ENCODE assay signal across 9 cellular contexts in genomic region chr17:12522743-12523181, GRCh38.
DNase-seq lines count a peak whose midpoint lies in the region; ATAC-seq and TF ChIP-seq lines count a peak whose summit lies in the region.
"Had no signal": no experiment of that assay in that cellular context is flagged by ENCODE, and none has a peak within 500 bp of the region (broad histone marks: within the 10 kb centered on the region; RNA-seq: fewer than 3 reads in every experiment).

No MANE protein-coding gene starts in this region.

- peak overlapping the region; percentile 68 for H3K4me2 ChIP-seq in smooth muscle cell

- peaks cover 2 to 4% of the 10 kb centered on the region in 2 donors for H3K9me3 Mint-ChIP-seq in stimulated activated naive B cell treated with anti-CD40 and anti-IgM and Interleukin-4, amounts not matched to agents 10 μg/mL and 1 μg/mL and 100 μg/mL, for 72 hours

- H3K27me3 ChIP-seq in smooth muscle cell (ENCODE audit: low read depth): no peaks in the 10 kb centered on the region
- H3K27me3 ChIP-seq in testis: no peaks in the 10 kb centered on the region

- TF ChIP-seq POLR2A in testis (IDR thresholded peaks at IDR 0.05): no peak

- no peak for ATAC-seq in stimulated activated naive B cell treated with anti-CD40 and anti-IgM and Interleukin-4, amounts not matched to agents 10 μg/mL and 1 μg/mL and 100 μg/mL, for 72 hours (replicated peaks)

- H3K27me3 Mint-ChIP-seq in stimulated activated naive B cell treated with anti-CD40 and anti-IgM and Interleukin-4, amounts not matched to agents 10 μg/mL and 1 μg/mL and 100 μg/mL, for 72 hours: peaks cover 0 to 10% of the 10 kb centered on the region in 2 donors

- POLR2A ChIA-PET in HEK293T (lab: Yijun Ruan, JAX): no interaction called here

- CTCF ChIA-PET in HEK293T (lab: Yijun Ruan, JAX): no interaction called here

- intact Hi-C loops in testis (cut with DNase I; ENCODE audit: low total_unique reads): no loop called here

- H3K4me3 Mint-ChIP-seq in stimulated activated naive B cell treated with anti-CD40 and anti-IgM and Interleukin-4, amounts not matched to agents 10 μg/mL and 1 μg/mL and 100 μg/mL, for 72 hours: no peak overlapping the region

- no peaks in the 10 kb centered on the region for H4K20me1 ChIP-seq in smooth muscle cell (ENCODE audit: low read depth)

- H3K27ac ChIP-seq in smooth muscle cell (ENCODE audit: low read depth) (peak overlapping the region; percentile 91), caudate nucleus (ENCODE audit: low read depth, low read length) (no peak overlapping the region), testis (no peak overlapping the region)

- H3F3A ChIP-seq in smooth muscle cell (ENCODE audit: low read depth): peaks cover 13% of the 10 kb centered on the region

- no peak overlapping the region for H2AFZ ChIP-seq in smooth muscle cell (ENCODE audit: low read depth)

- H3K9me3 ChIP-seq in smooth muscle cell (replicated peaks; ENCODE audit: low read depth) (no peaks in the 10 kb centered on the region), testis (no peaks in the 10 kb centered on the region)

- no peaks in the 10 kb centered on the region for H3K4me1 Mint-ChIP-seq in stimulated activated naive B cell treated with anti-CD40 and anti-IgM and Interleukin-4, amounts not matched to agents 10 μg/mL and 1 μg/mL and 100 μg/mL, for 72 hours

- peak; percentile 35 for DNase-seq in HEK293T (ENCODE audit: extremely low spot score)
- DNase-seq in astrocyte of the hippocampus (ENCODE audit: low read depth, low spot score): peak; percentile 90
- DNase-seq in kidney glomerular epithelial cell (lab: John Stamatoyannopoulos, UW): peak; percentile 82
- DNase-seq in smooth muscle cell (lab: John Stamatoyannopoulos, UW; ENCODE audit: unreplicated experiment): no peak
- DNase-seq in stimulated activated naive B cell treated with anti-CD40 and anti-IgM and Interleukin-4, amounts not matched to agents 10 μg/mL and 1 μg/mL and 100 μg/mL, for 72 hours: no peak
- DNase-seq in caudate nucleus (lab: John Stamatoyannopoulos, UW): no peak
- DNase-seq in testis: no peak
- DNase-seq: activated effector memory CD4-positive, alpha-beta T cell treated with Interleukin-2 at 50 U/mL for 16 hours; stimulated activated CD4-positive, alpha-beta T cell treated with anti-CD3 and anti-CD28 coated beads, Interleukin-4, amount 100 ng/mL, for 4 hours had no signal

- no peaks in the 10 kb centered on the region for H3K79me2 ChIP-seq in smooth muscle cell (ENCODE audit: low read depth)

- H3K9ac ChIP-seq in smooth muscle cell (ENCODE audit: low read depth): peak overlapping the region; percentile 48

- TF ChIP-seq CTCF in smooth muscle cell (IDR thresholded peaks at IDR 0.05; ENCODE audit: borderline replicate concordance, insufficient read depth, poor library complexity, severe bottlenecking) (no peak), testis (IDR thresholded peaks at IDR 0.05) (no peak)

- peak overlapping the region; percentile 20 for H3K4me3 ChIP-seq in smooth muscle cell
- H3K4me3 ChIP-seq in testis: no peak overlapping the region

- H3K4me1 ChIP-seq in smooth muscle cell (ENCODE audit: low read depth) (peaks cover 16% of the 10 kb centered on the region), testis (no peaks in the 10 kb centered on the region)

- WGBS in smooth muscle cell (ENCODE audit: low lambda C conversion rate): 1% methylated on average over 6 of the region's 6 CpGs
- WGBS in testis, 2 donors: 31 to 36% methylated on average over 6 of the region's 6 CpGs

- H3K36me3 ChIP-seq in smooth muscle cell (ENCODE audit: low read depth) (no peaks in the 10 kb centered on the region), testis (ENCODE audit: low read depth, missing control alignments) (no peaks in the 10 kb centered on the region)

- H3K27ac Mint-ChIP-seq in stimulated activated naive B cell treated with anti-CD40 and anti-IgM and Interleukin-4, amounts not matched to agents 10 μg/mL and 1 μg/mL and 100 μg/mL, for 72 hours: no peak overlapping the region

- H3K36me3 Mint-ChIP-seq in stimulated activated naive B cell treated with anti-CD40 and anti-IgM and Interleukin-4, amounts not matched to agents 10 μg/mL and 1 μg/mL and 100 μg/mL, for 72 hours: no peaks in the 10 kb centered on the region

TF ChIP-seq in HEK293T, 16 proteins besides CTCF, POLR2A, EP300 and RAD21:
- TF ChIP-seq ARNT (IDR thresholded peaks at IDR 0.05) (no peak), CTBP1 (IDR thresholded peaks at IDR 0.05; ENCODE audit: borderline replicate concordance) (no peak), ZNF384 (IDR thresholded peaks at IDR 0.05) (no peak), L3MBTL2 (conservative IDR thresholded peaks at IDR 0.05) (no peak), FOXK2 (IDR thresholded peaks at IDR 0.05) (no peak), HDGF (IDR thresholded peaks at IDR 0.05; ENCODE audit: borderline replicate concordance) (no peak)

Comparison
In these comparisons a context has a peak if more than half of its experiments do, and no peak if none do; other contexts are left out.
1. DNase-seq: peak in HEK293T (single experiment), astrocyte of the hippocampus (single experiment) and kidney glomerular epithelial cell (single experiment); none in smooth muscle cell (single experiment), stimulated activated naive B cell treated with anti-CD40 and anti-IgM and Interleukin-4, amounts not matched to agents 10 μg/mL and 1 μg/mL and 100 μg/mL, for 72 hours (single experiment), caudate nucleus (0 of 61) and testis (single experiment).